Comparison of ENCODE assay signal across 1 cellular context in the genomic region with DNA sequence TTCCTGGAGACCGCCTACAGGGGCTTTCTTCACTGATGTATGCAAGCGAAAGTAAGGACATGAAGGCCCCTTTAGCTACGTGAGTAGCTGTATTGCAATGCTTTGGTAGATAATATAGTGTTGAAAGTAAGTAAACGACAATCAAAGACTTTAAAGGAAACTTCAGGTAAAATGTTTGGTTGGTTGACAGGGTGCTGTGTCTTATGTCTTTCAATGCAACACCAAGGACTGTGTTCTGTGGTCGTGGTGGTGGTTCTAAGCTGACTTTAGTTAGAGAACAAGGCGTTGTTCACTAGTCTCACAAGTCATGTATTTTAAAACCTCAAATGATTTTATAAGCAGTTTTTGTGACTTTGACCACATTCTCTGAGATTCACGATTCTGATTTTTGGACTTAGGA.
TF ChIP-seq lines count a peak whose summit lies in the region.

No MANE protein-coding gene starts in this region.

TF ChIP-seq in GM23338, 12 proteins besides CTCF, POLR2A, EP300 and RAD21 (continued from another document):
- TF ChIP-seq, protein P1, sequence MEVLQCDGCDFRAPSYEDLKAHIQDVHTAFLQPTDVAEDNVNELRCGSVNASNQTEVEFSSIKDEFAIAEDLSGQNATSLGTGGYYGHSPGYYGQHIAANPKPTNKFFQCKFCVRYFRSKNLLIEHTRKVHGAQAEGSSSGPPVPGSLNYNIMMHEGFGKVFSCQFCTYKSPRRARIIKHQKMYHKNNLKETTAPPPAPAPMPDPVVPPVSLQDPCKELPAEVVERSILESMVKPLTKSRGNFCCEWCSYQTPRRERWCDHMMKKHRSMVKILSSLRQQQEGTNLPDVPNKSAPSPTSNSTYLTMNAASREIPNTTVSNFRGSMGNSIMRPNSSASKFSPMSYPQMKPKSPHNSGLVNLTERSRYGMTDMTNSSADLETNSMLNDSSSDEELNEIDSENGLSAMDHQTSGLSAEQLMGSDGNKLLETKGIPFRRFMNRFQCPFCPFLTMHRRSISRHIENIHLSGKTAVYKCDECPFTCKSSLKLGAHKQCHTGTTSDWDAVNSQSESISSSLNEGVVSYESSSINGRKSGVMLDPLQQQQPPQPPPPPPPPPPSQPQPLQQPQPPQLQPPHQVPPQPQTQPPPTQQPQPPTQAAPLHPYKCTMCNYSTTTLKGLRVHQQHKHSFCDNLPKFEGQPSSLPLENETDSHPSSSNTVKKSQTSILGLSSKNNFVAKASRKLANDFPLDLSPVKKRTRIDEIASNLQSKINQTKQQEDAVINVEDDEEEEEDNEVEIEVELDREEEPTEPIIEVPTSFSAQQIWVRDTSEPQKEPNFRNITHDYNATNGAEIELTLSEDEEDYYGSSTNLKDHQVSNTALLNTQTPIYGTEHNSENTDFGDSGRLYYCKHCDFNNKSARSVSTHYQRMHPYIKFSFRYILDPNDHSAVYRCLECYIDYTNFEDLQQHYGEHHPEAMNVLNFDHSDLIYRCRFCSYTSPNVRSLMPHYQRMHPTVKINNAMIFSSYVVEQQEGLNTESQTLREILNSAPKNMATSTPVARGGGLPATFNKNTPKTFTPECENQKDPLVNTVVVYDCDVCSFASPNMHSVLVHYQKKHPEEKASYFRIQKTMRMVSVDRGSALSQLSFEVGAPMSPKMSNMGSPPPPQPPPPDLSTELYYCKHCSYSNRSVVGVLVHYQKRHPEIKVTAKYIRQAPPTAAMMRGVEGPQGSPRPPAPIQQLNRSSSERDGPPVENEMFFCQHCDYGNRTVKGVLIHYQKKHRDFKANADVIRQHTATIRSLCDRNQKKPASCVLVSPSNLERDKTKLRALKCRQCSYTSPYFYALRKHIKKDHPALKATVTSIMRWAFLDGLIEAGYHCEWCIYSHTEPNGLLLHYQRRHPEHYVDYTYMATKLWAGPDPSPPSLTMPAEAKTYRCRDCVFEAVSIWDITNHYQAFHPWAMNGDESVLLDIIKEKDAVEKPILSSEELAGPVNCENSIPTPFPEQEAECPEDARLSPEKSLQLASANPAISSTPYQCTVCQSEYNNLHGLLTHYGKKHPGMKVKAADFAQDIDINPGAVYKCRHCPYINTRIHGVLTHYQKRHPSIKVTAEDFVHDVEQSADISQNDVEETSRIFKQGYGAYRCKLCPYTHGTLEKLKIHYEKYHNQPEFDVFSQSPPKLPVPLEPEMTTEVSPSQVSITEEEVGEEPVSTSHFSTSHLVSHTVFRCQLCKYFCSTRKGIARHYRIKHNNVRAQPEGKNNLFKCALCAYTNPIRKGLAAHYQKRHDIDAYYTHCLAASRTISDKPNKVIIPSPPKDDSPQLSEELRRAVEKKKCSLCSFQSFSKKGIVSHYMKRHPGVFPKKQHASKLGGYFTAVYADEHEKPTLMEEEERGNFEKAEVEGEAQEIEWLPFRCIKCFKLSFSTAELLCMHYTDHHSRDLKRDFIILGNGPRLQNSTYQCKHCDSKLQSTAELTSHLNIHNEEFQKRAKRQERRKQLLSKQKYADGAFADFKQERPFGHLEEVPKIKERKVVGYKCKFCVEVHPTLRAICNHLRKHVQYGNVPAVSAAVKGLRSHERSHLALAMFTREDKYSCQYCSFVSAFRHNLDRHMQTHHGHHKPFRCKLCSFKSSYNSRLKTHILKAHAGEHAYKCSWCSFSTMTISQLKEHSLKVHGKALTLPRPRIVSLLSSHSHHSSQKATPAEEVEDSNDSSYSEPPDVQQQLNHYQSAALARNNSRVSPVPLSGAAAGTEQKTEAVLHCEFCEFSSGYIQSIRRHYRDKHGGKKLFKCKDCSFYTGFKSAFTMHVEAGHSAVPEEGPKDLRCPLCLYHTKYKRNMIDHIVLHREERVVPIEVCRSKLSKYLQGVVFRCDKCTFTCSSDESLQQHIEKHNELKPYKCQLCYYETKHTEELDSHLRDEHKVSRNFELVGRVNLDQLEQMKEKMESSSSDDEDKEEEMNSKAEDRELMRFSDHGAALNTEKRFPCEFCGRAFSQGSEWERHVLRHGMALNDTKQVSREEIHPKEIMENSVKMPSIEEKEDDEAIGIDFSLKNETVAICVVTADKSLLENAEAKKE (CRISPR knock-in tag; IDR thresholded peaks at IDR 0.05), result no peak
